ENCODE assay signal across 23 cellular contexts in genomic region chr4:139389102-139389501, GRCh38.
DNase-seq lines count a peak whose midpoint lies in the region; ATAC-seq and TF ChIP-seq lines count a peak whose summit lies in the region.
"Had no signal": no experiment of that assay in that cellular context is flagged by ENCODE, and none has a peak within 500 bp of the region (broad histone marks: within the 10 kb centered on the region; RNA-seq: fewer than 3 reads in every experiment).

No MANE protein-coding gene starts in this region.

- TF ChIP-seq POLR2A in IMR-90 (IDR thresholded peaks at IDR 0.05; ENCODE audit: low read depth, low read length): no peak

- peaks cover 19% of the 10 kb centered on the region for H3K36me3 ChIP-seq in IMR-90 (ENCODE audit: control insufficient read depth, insufficient read depth, low read length)
- peaks cover 0 to 54% (median 8%) of the 10 kb centered on the region in 3 experiments for H3K36me3 ChIP-seq in naive thymus-derived CD4-positive, alpha-beta T cell (ENCODE audit: control insufficient read depth in 2 of 3, insufficient read depth in 3 of 3, low read length in 3 of 3)

- no peak overlapping the region for H3K27ac ChIP-seq in IMR-90 (ENCODE audit: insufficient read depth, low read length)
- no peak overlapping the region for H3K27ac ChIP-seq in naive thymus-derived CD4-positive, alpha-beta T cell (ENCODE audit: low read depth, low read length)
- H3K27ac ChIP-seq: 22Rv1, A549, BLaER1, HL-60 had no signal

- no peak overlapping the region for H3K4me3 ChIP-seq in IMR-90 (ENCODE audit: insufficient read depth, low read depth, low read length)
- no peak overlapping the region for H3K4me3 ChIP-seq in naive thymus-derived CD4-positive, alpha-beta T cell (ENCODE audit: low read length)
- H3K4me3 ChIP-seq: A549, BLaER1 had no signal

- no peak overlapping the region for H2BK20ac ChIP-seq in IMR-90 (ENCODE audit: low read depth, low read length)

- H3K4ac ChIP-seq in IMR-90 (ENCODE audit: low read depth, low read length): no peak overlapping the region

- H3K27ac Mint-ChIP-seq in activated naive CD8-positive, alpha-beta T cell: peak overlapping the region; percentile 22
- no peak overlapping the region for H3K27ac Mint-ChIP-seq in activated naive CD8-positive, alpha-beta T cell treated with anti-CD3 and anti-CD28 coated beads, Interleukin-2, amount 50 U/mL, for 24 hours
- H3K27ac Mint-ChIP-seq in naive thymus-derived CD4-positive, alpha-beta T cell: peak overlapping the region in 5 of 9 donors; percentile 7 to 85 (median 24)
- H3K27ac Mint-ChIP-seq: HFFc6 had no signal

- no peak overlapping the region for H3K4me2 ChIP-seq in IMR-90 (ENCODE audit: low read depth, low read length)
- H3K4me2 ChIP-seq: A549, BLaER1 had no signal

- no peak overlapping the region for H2AK5ac ChIP-seq in IMR-90 (ENCODE audit: low read depth, low read length)

- no peak for ATAC-seq in activated naive CD8-positive, alpha-beta T cell treated with anti-CD3 and anti-CD28 coated beads, Interleukin-2, amount 50 U/mL, for 24 hours
- ATAC-seq in IMR-90 (ENCODE audit: low read depth): no peak
- ATAC-seq in naive thymus-derived CD4-positive, alpha-beta T cell: no peak
- ATAC-seq: A549, HCT116 had no signal

- TF ChIP-seq CTCF in IMR-90 (conservative IDR thresholded peaks at IDR 0.05; ENCODE audit: low read depth, low read length) (no peak), GM10248 (IDR thresholded peaks at IDR 0.05; ENCODE audit: control extremely low read depth, extremely low read depth, low read depth, missing control alignments) (no peak)

- no peak overlapping the region for H2BK5ac ChIP-seq in IMR-90 (ENCODE audit: low read depth, low read length, poor library complexity, severe bottlenecking)

- H4K8ac ChIP-seq in IMR-90 (ENCODE audit: low read depth in 2 of 2, low read length in 2 of 2): no peak overlapping the region

- H3K56ac ChIP-seq in IMR-90 (ENCODE audit: extremely low read depth, insufficient read depth, low read length): no peak overlapping the region

- CTCF ChIA-PET in IMR-90 (lab: Yijun Ruan, JAX) (interaction anchor here (0.7 kb wide), 1 partner anchor 27 kb away, joined by 4 read pairs; no protein-coding TSS in a partner anchor), GM10248 (lab: Yijun Ruan, JAX) (interaction anchor here (0.9 kb wide), 1 partner anchor 9 kb away, joined by 3 read pairs; no protein-coding TSS in a partner anchor)
- CTCF ChIA-PET in naive thymus-derived CD4-positive, alpha-beta T cell (lab: Charles Lee): no interaction called here

- H3K4me3 Mint-ChIP-seq in activated naive CD8-positive, alpha-beta T cell: no peak overlapping the region
- no peak overlapping the region for H3K4me3 Mint-ChIP-seq in activated naive CD8-positive, alpha-beta T cell treated with anti-CD3 and anti-CD28 coated beads, Interleukin-2, amount 50 U/mL, for 24 hours
- no peak overlapping the region for H3K4me3 Mint-ChIP-seq in naive thymus-derived CD4-positive, alpha-beta T cell
- H3K4me3 Mint-ChIP-seq: CD14-positive monocyte; CD8-positive, alpha-beta memory T cell; HFFc6 had no signal

- H3K4me1 Mint-ChIP-seq in activated naive CD8-positive, alpha-beta T cell (ENCODE audit: low read depth): peaks cover 3% of the 10 kb centered on the region
- no peaks in the 10 kb centered on the region for H3K4me1 Mint-ChIP-seq in activated naive CD8-positive, alpha-beta T cell treated with anti-CD3 and anti-CD28 coated beads, Interleukin-2, amount 50 U/mL, for 24 hours
- H3K4me1 Mint-ChIP-seq in naive thymus-derived CD4-positive, alpha-beta T cell: peaks cover 0 to 19% (median 0%) of the 10 kb centered on the region in 7 donors
- H3K4me1 Mint-ChIP-seq: CD14-positive monocyte had no signal

- H4K20me1 ChIP-seq in IMR-90 (ENCODE audit: insufficient read depth, low read length): no peaks in the 10 kb centered on the region; the same call in 1 of the 2 replicates

- H3K9me1 ChIP-seq in IMR-90 (ENCODE audit: insufficient read depth, low read length): no peaks in the 10 kb centered on the region; the same call in none of the 2 replicates

- H3K9me3 Mint-ChIP-seq in activated naive CD8-positive, alpha-beta T cell (ENCODE audit: low read depth): no peaks in the 10 kb centered on the region
- no peaks in the 10 kb centered on the region for H3K9me3 Mint-ChIP-seq in activated naive CD8-positive, alpha-beta T cell treated with anti-CD3 and anti-CD28 coated beads, Interleukin-2, amount 50 U/mL, for 24 hours
- no peaks in the 10 kb centered on the region for H3K9me3 Mint-ChIP-seq in naive thymus-derived CD4-positive, alpha-beta T cell
- H3K9me3 Mint-ChIP-seq: CD14-positive monocyte; CD8-positive, alpha-beta memory T cell; HFFc6 had no signal

- no peak overlapping the region for H2AK9ac ChIP-seq in IMR-90 (replicated peaks; ENCODE audit: low read depth, low read length, poor library complexity)

- intact Hi-C loops in IMR-90 (cut with micrococcal nuclease): no loop called here
- intact Hi-C loops in naive thymus-derived CD4-positive, alpha-beta T cell (cut with micrococcal nuclease): no loop called here

- in situ Hi-C loops in IMR-90 (cut with MboI; ENCODE audit: low sequenced_read_pairs): no loop called here

- no peak for TF ChIP-seq RAD21 in IMR-90 (IDR thresholded peaks at IDR 0.05; ENCODE audit: low read length)

- H2BK15ac ChIP-seq in IMR-90 (ENCODE audit: low read depth, low read length): no peak overlapping the region

- H4K91ac ChIP-seq in IMR-90 (ENCODE audit: insufficient read depth, low read depth, low read length): no peak overlapping the region

- H3K18ac ChIP-seq in IMR-90 (ENCODE audit: low read depth, low read length): no peak overlapping the region

- H3K27me3 Mint-ChIP-seq in activated naive CD8-positive, alpha-beta T cell: no peaks in the 10 kb centered on the region
- H3K27me3 Mint-ChIP-seq in activated naive CD8-positive, alpha-beta T cell treated with anti-CD3 and anti-CD28 coated beads, Interleukin-2, amount 50 U/mL, for 24 hours: no peaks in the 10 kb centered on the region
- no peaks in the 10 kb centered on the region for H3K27me3 Mint-ChIP-seq in naive thymus-derived CD4-positive, alpha-beta T cell
- H3K27me3 Mint-ChIP-seq: CD8-positive, alpha-beta memory T cell had no signal

- H3K4me1 ChIP-seq in IMR-90 (ENCODE audit: control insufficient read depth, insufficient read depth, low read length): no peaks in the 10 kb centered on the region
- no peaks in the 10 kb centered on the region for H3K4me1 ChIP-seq in naive thymus-derived CD4-positive, alpha-beta T cell (ENCODE audit: control insufficient read depth in 2 of 2, insufficient read depth in 2 of 2, low read length in 2 of 2)
- H3K4me1 ChIP-seq: A549, BLaER1 had no signal

- H3K14ac ChIP-seq in IMR-90 (replicated peaks; ENCODE audit: low read depth, low read length): no peak overlapping the region

- H3K36me3 Mint-ChIP-seq in activated naive CD8-positive, alpha-beta T cell: peaks cover 14% of the 10 kb centered on the region
- peaks cover 50% of the 10 kb centered on the region for H3K36me3 Mint-ChIP-seq in activated naive CD8-positive, alpha-beta T cell treated with anti-CD3 and anti-CD28 coated beads, Interleukin-2, amount 50 U/mL, for 24 hours (ENCODE audit: low read depth)
- peaks cover 5 to 57% (median 22%) of the 10 kb centered on the region in 5 donors for H3K36me3 Mint-ChIP-seq in naive thymus-derived CD4-positive, alpha-beta T cell

- H3K23ac ChIP-seq in IMR-90 (ENCODE audit: low read depth, low read length): no peak overlapping the region

- H3K9ac ChIP-seq in IMR-90 (ENCODE audit: low read depth, low read length): no peak overlapping the region
- H3K9ac ChIP-seq: BLaER1 had no signal

- DNase-seq in NK-92 treated with Interleukin-12 subunit alpha and Interleukin-12 subunit beta, amount 100 ng/mL, for 24 hours (lab: John Stamatoyannopoulos, UW): peak; percentile 2
- DNase-seq in NK-92 (lab: John Stamatoyannopoulos, UW; ENCODE audit: unreplicated experiment): no peak
- no peak for DNase-seq in activated naive CD8-positive, alpha-beta T cell treated with anti-CD3 and anti-CD28 coated beads, Interleukin-2, amount 50 U/mL, for 24 hours
- no peak for DNase-seq in IMR-90
- no peak for DNase-seq in naive thymus-derived CD4-positive, alpha-beta T cell
- no peak for DNase-seq in AG20443 (ENCODE audit: low spot score)
- no peak for DNase-seq in GM10248 (ENCODE audit: extremely low spot score)
- DNase-seq: CD8-positive, alpha-beta memory T cell; COR-L47; DMS 273 treated with DMSO at 0.1 percent for 48 hours; DMS53; DND-41; EL; GOT3; H7; HFFc6 had no signal

- BruUV-seq in IMR-90 (replicated peaks; lab: Mats Ljungman, UMichigan): no TSS peak

- POLR2A ChIA-PET in IMR-90 (lab: Charles Lee; ENCODE audit: unreplicated experiment): no interaction called here
- POLR2A ChIA-PET in naive thymus-derived CD4-positive, alpha-beta T cell (lab: Charles Lee): interaction anchor here (0.6 to 0.7 kb wide), 2 partner anchors 14 to 320 kb away, joined by 3 to 4 read pairs; no protein-coding TSS in a partner anchor
- POLR2A ChIA-PET in GM10248 (lab: Yijun Ruan, JAX): no interaction called here

- H4K5ac ChIP-seq in IMR-90 (ENCODE audit: low read depth, low read length): no peak overlapping the region

- no peaks in the 10 kb centered on the region for H3K9me3 ChIP-seq in IMR-90 (ENCODE audit: control insufficient read depth, insufficient read depth, low read length)
- no peaks in the 10 kb centered on the region for H3K9me3 ChIP-seq in naive thymus-derived CD4-positive, alpha-beta T cell (ENCODE audit: control insufficient read depth in 2 of 3, low read length in 3 of 3)
- H3K9me3 ChIP-seq: A549, BLaER1 had no signal

- dilution Hi-C loops in IMR-90 (cut with HindIII; ENCODE audit: low sequenced_read_pairs, unreplicated experiment): no loop called here

- H3K27me3 ChIP-seq in IMR-90 (ENCODE audit: control insufficient read depth, insufficient read depth, low read length): no peaks in the 10 kb centered on the region
- H3K27me3 ChIP-seq in naive thymus-derived CD4-positive, alpha-beta T cell (ENCODE audit: control insufficient read depth in 2 of 2, insufficient read depth in 2 of 2, low read length in 2 of 2): no peaks in the 10 kb centered on the region
- H3K27me3 ChIP-seq: BLaER1 had no signal

- no peak overlapping the region for H2BK120ac ChIP-seq in IMR-90 (ENCODE audit: low read depth, low read length)

- no peak overlapping the region for H2AFZ ChIP-seq in IMR-90 (replicated peaks; ENCODE audit: low read length, poor library complexity)

- peaks cover 8 to 18% of the 10 kb centered on the region in 2 experiments; a peak in 3 of 4 replicates for H3K79me1 ChIP-seq in IMR-90 (ENCODE audit: low read depth in 1 of 2, low read length in 2 of 2)

TF ChIP-seq in IMR-90, 13 proteins besides CTCF, POLR2A, EP300 and RAD21:
- TF ChIP-seq NFE2L2 (IDR thresholded peaks at IDR 0.05; ENCODE audit: low read depth, low read length) (no peak), MAZ (IDR thresholded peaks at IDR 0.05; ENCODE audit: borderline replicate concordance, low read depth, low read length) (no peak), CEBPB (IDR thresholded peaks at IDR 0.05; ENCODE audit: low read depth, low read length) (peak; percentile 57; the same call in 1 of the 2 replicates)
